Comparison of ENCODE assay signal across 16 cellular contexts in the genomic region with DNA sequence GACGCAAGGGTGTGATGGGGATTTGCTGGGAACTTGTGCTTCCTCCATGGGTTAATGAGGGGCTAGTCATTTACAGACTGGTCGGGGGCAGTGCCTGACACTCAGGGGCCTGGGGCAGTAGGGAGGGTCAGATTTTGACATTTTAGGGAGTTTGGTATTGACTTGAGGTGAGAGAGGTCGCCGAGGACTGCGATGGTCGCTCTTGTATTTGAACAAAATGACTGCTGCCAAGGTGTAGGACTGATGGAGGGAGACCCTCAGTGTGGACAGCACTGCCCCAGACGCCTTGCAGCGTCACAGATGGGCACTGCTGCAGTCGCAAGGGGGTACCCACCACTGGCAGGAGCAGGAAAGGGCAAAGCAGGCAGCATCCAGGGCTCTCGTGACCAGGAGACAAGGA.
DNase-seq lines count a peak whose midpoint lies in the region; ATAC-seq and TF ChIP-seq lines count a peak whose summit lies in the region.
"Had no signal": no experiment of that assay in that cellular context is flagged by ENCODE, and none has a peak within 500 bp of the region (broad histone marks: within the 10 kb centered on the region; RNA-seq: fewer than 3 reads in every experiment).

No MANE protein-coding gene starts in this region.

- H3K27ac Mint-ChIP-seq in activated T-helper 2 cell treated with anti-CD3 and anti-CD28 coated beads, Interferon-gamma antibody, Interleukin-2, Interleukin-4, amounts not matched to agents 10 μg/mL and 5 μg/mL and 100 μg/mL, durations not matched to agents 14 hours and 24 hours and 36 hours, result no peak overlapping the region
- H3K27ac Mint-ChIP-seq in CD4-positive, alpha-beta T cell, result no peak overlapping the region
- H3K27ac Mint-ChIP-seq: CD8-positive, alpha-beta T cell had no signal

- peak; percentile 33 for DNase-seq in RWPE2 (ENCODE audit: low spot score)
- DNase-seq in colonic mucosa, result peak; percentile 9
- DNase-seq in mesenteric fat pad (ENCODE audit: low spot score), result peak; percentile 60
- peak; percentile 42 for DNase-seq in upper lobe of right lung
- no peak for DNase-seq in HT-29 (ENCODE audit: low spot score)
- no peak for DNase-seq in activated T-helper 2 cell treated with anti-CD3 and anti-CD28 coated beads, Interferon-gamma antibody, Interleukin-2, Interleukin-4, amounts not matched to agents 10 μg/mL and 5 μg/mL and 100 μg/mL, durations not matched to agents 14 hours and 24 hours and 36 hours (ENCODE audit: low spot score)
- no peak for DNase-seq in CD4-positive, alpha-beta T cell
- DNase-seq: BE2C, COR-L47, DMS153, DMS79 treated with DMSO at 0.1 percent for 48 hours, EL had no signal

- H3K9me3 Mint-ChIP-seq in activated T-helper 2 cell treated with anti-CD3 and anti-CD28 coated beads, Interferon-gamma antibody, Interleukin-2, Interleukin-4, amounts not matched to agents 10 μg/mL and 5 μg/mL and 100 μg/mL, durations not matched to agents 14 hours and 24 hours and 36 hours, result no peaks in the 10 kb centered on the region
- no peaks in the 10 kb centered on the region for H3K9me3 Mint-ChIP-seq in CD4-positive, alpha-beta T cell
- H3K9me3 Mint-ChIP-seq: CD8-positive, alpha-beta T cell had no signal

- no peaks in the 10 kb centered on the region for H3K36me3 Mint-ChIP-seq in activated T-helper 2 cell treated with anti-CD3 and anti-CD28 coated beads, Interferon-gamma antibody, Interleukin-2, Interleukin-4, amounts not matched to agents 10 μg/mL and 5 μg/mL and 100 μg/mL, durations not matched to agents 14 hours and 24 hours and 36 hours (ENCODE audit: low read depth)
- H3K36me3 Mint-ChIP-seq in CD4-positive, alpha-beta T cell (ENCODE audit: low read depth), result no peaks in the 10 kb centered on the region
- H3K36me3 Mint-ChIP-seq: CD8-positive, alpha-beta T cell had no signal

- CTCF ChIA-PET in CD4-positive, alpha-beta T cell (lab: Charles Lee), result no interaction called here

- H3K4me3 Mint-ChIP-seq in activated T-helper 2 cell treated with anti-CD3 and anti-CD28 coated beads, Interferon-gamma antibody, Interleukin-2, Interleukin-4, amounts not matched to agents 10 μg/mL and 5 μg/mL and 100 μg/mL, durations not matched to agents 14 hours and 24 hours and 36 hours (ENCODE audit: low read depth), result no peak overlapping the region
- no peak overlapping the region for H3K4me3 Mint-ChIP-seq in CD4-positive, alpha-beta T cell
- H3K4me3 Mint-ChIP-seq: CD8-positive, alpha-beta T cell had no signal

- H3K4me3 ChIP-seq in RWPE2 (ENCODE audit: severe bottlenecking) (no peak overlapping the region), colonic mucosa (no peak overlapping the region), upper lobe of right lung (no peak overlapping the region)
- H3K4me3 ChIP-seq: A549 had no signal

- no peaks in the 10 kb centered on the region for H3K36me3 ChIP-seq in RWPE2 (ENCODE audit: low read depth)
- no peaks in the 10 kb centered on the region for H3K36me3 ChIP-seq in colonic mucosa
- no peaks in the 10 kb centered on the region for H3K36me3 ChIP-seq in upper lobe of right lung
- H3K36me3 ChIP-seq: BE2C had no signal

- no peaks in the 10 kb centered on the region for H3K4me1 Mint-ChIP-seq in activated T-helper 2 cell treated with anti-CD3 and anti-CD28 coated beads, Interferon-gamma antibody, Interleukin-2, Interleukin-4, amounts not matched to agents 10 μg/mL and 5 μg/mL and 100 μg/mL, durations not matched to agents 14 hours and 24 hours and 36 hours (ENCODE audit: low read depth)
- H3K4me1 Mint-ChIP-seq in CD4-positive, alpha-beta T cell (ENCODE audit: low read depth), result no peaks in the 10 kb centered on the region

- no peak overlapping the region for H3K9ac ChIP-seq in colonic mucosa (ENCODE audit: low read depth in 2 of 2, low read length in 2 of 2)

- peaks cover 38% of the 10 kb centered on the region for H3K27me3 Mint-ChIP-seq in activated T-helper 2 cell treated with anti-CD3 and anti-CD28 coated beads, Interferon-gamma antibody, Interleukin-2, Interleukin-4, amounts not matched to agents 10 μg/mL and 5 μg/mL and 100 μg/mL, durations not matched to agents 14 hours and 24 hours and 36 hours (ENCODE audit: low read depth)
- peaks cover 64% of the 10 kb centered on the region for H3K27me3 Mint-ChIP-seq in CD4-positive, alpha-beta T cell

- no peaks in the 10 kb centered on the region for H3K4me1 ChIP-seq in RWPE2 (ENCODE audit: insufficient read depth, poor library complexity, severe bottlenecking)
- H3K4me1 ChIP-seq in colonic mucosa, result no peaks in the 10 kb centered on the region
- H3K4me1 ChIP-seq in upper lobe of right lung, result no peaks in the 10 kb centered on the region
- H3K4me1 ChIP-seq: A549, BE2C had no signal

- H3K27me3 ChIP-seq in RWPE2 (ENCODE audit: insufficient read depth, poor library complexity, severe bottlenecking), result peaks cover 43% of the 10 kb centered on the region
- H3K27me3 ChIP-seq in colonic mucosa, result no peaks in the 10 kb centered on the region
- peaks cover 22% of the 10 kb centered on the region for H3K27me3 ChIP-seq in upper lobe of right lung
- H3K27me3 ChIP-seq in CD4-positive, alpha-beta T cell (ENCODE audit: control insufficient read depth, insufficient read depth, low read length), result no peaks in the 10 kb centered on the region
- H3K27me3 ChIP-seq: BE2C had no signal

- no peak overlapping the region for H3K27ac ChIP-seq in RWPE2 (ENCODE audit: poor library complexity, severe bottlenecking)
- no peak overlapping the region for H3K27ac ChIP-seq in colonic mucosa
- no peak overlapping the region for H3K27ac ChIP-seq in upper lobe of right lung
- no peak overlapping the region for H3K27ac ChIP-seq in CD4-positive, alpha-beta T cell (ENCODE audit: low read depth, low read length)
- H3K27ac ChIP-seq: A549, C4-2B had no signal

- ATAC-seq in RWPE2 (ENCODE audit: low read depth) (no peak), upper lobe of right lung (no peak)
- ATAC-seq in CD4-positive, alpha-beta T cell (ENCODE audit: poor library complexity), result no peak
- ATAC-seq: A549; CD8-positive, alpha-beta T cell; HCT116 had no signal

- TF ChIP-seq CTCF in RWPE2 (IDR thresholded peaks at IDR 0.05; ENCODE audit: poor library complexity, severe bottlenecking) (no peak), colonic mucosa (IDR thresholded peaks at IDR 0.05) (no peak), upper lobe of right lung (IDR thresholded peaks at IDR 0.05) (no peak)
- no peak for TF ChIP-seq CTCF in CD4-positive, alpha-beta T cell (IDR thresholded peaks at IDR 0.05)

- intact Hi-C loops in colonic mucosa (cut with DNase I), result no loop called here
- intact Hi-C loops in upper lobe of right lung (cut with DNase I), result no loop called here
- intact Hi-C loops in activated T-helper 2 cell treated with anti-CD3 and anti-CD28 coated beads, Interferon-gamma antibody, Interleukin-2, Interleukin-4, amounts not matched to agents 10 μg/mL and 5 μg/mL and 100 μg/mL, durations not matched to agents 14 hours and 24 hours and 36 hours (cut with micrococcal nuclease), result no loop called here
- intact Hi-C loops in CD4-positive, alpha-beta T cell (cut with DNase I, micrococcal nuclease), result no loop called here

- POLR2A ChIA-PET in CD4-positive, alpha-beta T cell (lab: Charles Lee), result no interaction called here

- H3K9me3 ChIP-seq in RWPE2 (ENCODE audit: severe bottlenecking) (no peaks in the 10 kb centered on the region), colonic mucosa (no peaks in the 10 kb centered on the region), upper lobe of right lung (no peaks in the 10 kb centered on the region)
- H3K9me3 ChIP-seq in CD4-positive, alpha-beta T cell (ENCODE audit: control insufficient read depth, low read length), result no peaks in the 10 kb centered on the region
- H3K9me3 ChIP-seq: A549, BE2C had no signal

Comparison
In these comparisons a context has a peak if more than half of its experiments do, and no peak if none do; other contexts are left out.
1. DNase-seq: peak in RWPE2 (single experiment), colonic mucosa (single experiment), mesenteric fat pad (single experiment) and upper lobe of right lung (single experiment); none in HT-29 (single experiment), activated T-helper 2 cell treated with anti-CD3 and anti-CD28 coated beads, Interferon-gamma antibody, Interleukin-2, Interleukin-4, amounts not matched to agents 10 μg/mL and 5 μg/mL and 100 μg/mL, durations not matched to agents 14 hours and 24 hours and 36 hours (single experiment) and CD4-positive, alpha-beta T cell (0 of 10).